In genomic region chr1:211258756-211259595, GRCh38 we compare ENCODE assay signal across 8 cellular contexts. TPM values are rescaled to one million over a fixed set of nuclear protein-coding genes. Genes with fewer than 3 reads are reported as not detected.
A peak's percentile ranks its signal among the peaks of the same experiment; 100 is the strongest.
DNase-seq lines count a peak whose midpoint lies in the region; ATAC-seq and TF ChIP-seq lines count a peak whose summit lies in the region.

Gene RCOR3 (plus strand): TSS chr1:211259366. CDS start chr1:211259561, 195 bp downstream.

- POLR2A ChIA-PET in activated B cell treated with CpG ODN at 0.5 μM for 24 hours (lab: Charles Lee), result interaction anchor here (0.6 to 3.2 kb wide), 8 partner anchors 49 to 1010 kb away, joined by 3 to 11 read pairs (median 4); partner anchors contain the start of gene TRAF5

- H3K4me3 ChIP-seq in AG09309 (ENCODE audit: control insufficient read depth, low read depth, low read length) (peak within 1 kb of the TSS; percentile 68), cardiac fibroblast (replicated peaks in 1 of 2; ENCODE audit: low read depth in 2 of 2, low read length in 2 of 2) (peak within 1 kb of the TSS; percentile 89 to 92)

- ATAC-seq in GM18909 (IDR thresholded peaks at IDR 0.05; ENCODE audit: poor library complexity, unreplicated experiment) (peak; percentile 71), HG03159 (IDR thresholded peaks at IDR 0.05; ENCODE audit: unreplicated experiment) (peak; percentile 58), activated B cell treated with CpG ODN at 0.5 μM for 24 hours (ENCODE audit: low read depth) (peak; percentile 75)

- peaks cover 20% of the 10 kb centered on the region for H3K4me1 Mint-ChIP-seq in activated B cell treated with CpG ODN at 0.5 μM for 24 hours

- peak; percentile 54 for TF ChIP-seq CTCF in AG09309 (IDR thresholded peaks at IDR 0.05; ENCODE audit: control insufficient read depth, insufficient read depth, low read depth, low read length, missing control alignments)
- TF ChIP-seq CTCF in activated B cell treated with CpG ODN at 0.5 μM for 24 hours (IDR thresholded peaks at IDR 0.05), result peak; percentile 59
- TF ChIP-seq CTCF in cardiac fibroblast (IDR thresholded peaks at IDR 0.05; ENCODE audit: low read depth, low read length), result peak; percentile 59

- peak within 1 kb of the TSS; percentile 97 for H3K27ac Mint-ChIP-seq in activated B cell treated with CpG ODN at 0.5 μM for 24 hours

- intact Hi-C loops in activated B cell treated with CpG ODN at 0.5 μM for 24 hours (cut with micrococcal nuclease), result loop anchor here (1.0 to 10.0 kb wide), 14 partner anchors 68 to 1756 kb away; partner anchors contain the start of genes ANGEL2, C1orf74, DTL and HHAT

- H3K4me3 Mint-ChIP-seq in activated B cell treated with CpG ODN at 0.5 μM for 24 hours, result peak within 1 kb of the TSS; percentile 93

- peaks cover 17% of the 10 kb centered on the region for H3K36me3 Mint-ChIP-seq in activated B cell treated with CpG ODN at 0.5 μM for 24 hours (ENCODE audit: low read depth)

- no peaks in the 10 kb centered on the region for H3K27me3 Mint-ChIP-seq in activated B cell treated with CpG ODN at 0.5 μM for 24 hours

- DNase-seq in AG09309 (ENCODE audit: low read depth) (peak; percentile 68), NCI-H226 (peak; percentile 66), activated B cell treated with CpG ODN at 0.5 μM for 24 hours (peak; percentile 86), cardiac fibroblast (ENCODE audit: low read depth in 2 of 2) (peak; percentile 93 to 98), iris pigment epithelial cell (ENCODE audit: low read depth) (peak; percentile 94)
- DNase-seq in stimulated activated CD4-positive, alpha-beta T cell treated with anti-CD3 and anti-CD28 coated beads, Interleukin-12 subunit alpha, Interleukin-12 subunit beta, amount 100 ng/mL, for 4 hours, result peak; percentile 93

- no peaks in the 10 kb centered on the region for H3K9me3 Mint-ChIP-seq in activated B cell treated with CpG ODN at 0.5 μM for 24 hours

- CTCF ChIA-PET in activated B cell treated with CpG ODN at 0.5 μM for 24 hours (lab: Charles Lee), result interaction anchor here (1.1 to 1.4 kb wide), 3 partner anchors 94 to 255 kb away, joined by 3 to 6 read pairs (median 3); no protein-coding TSS in a partner anchor

RNA-seq across cellular contexts. Expression of gene RCOR3, which starts in this region (rescaled TPM):
- 59.3 and 72.3 TPM in 2 replicates for total RNA-seq in activated B cell treated with CpG ODN at 0.5 μM for 24 hours

Comparison
In these comparisons a context has a peak if more than half of its experiments do, and no peak if none do; other contexts are left out.
1. Peak in every context shown above with its lines: DNase-seq, ATAC-seq and H3K4me3 ChIP-seq.